Comparison of ENCODE assay signal across 22 cellular contexts in genomic region chr14:38718519-38718918, GRCh38.
DNase-seq lines count a peak whose midpoint lies in the region; ATAC-seq, FAIRE-seq and TF ChIP-seq lines count a peak whose summit lies in the region.
"Had no signal": no experiment of that assay in that cellular context is flagged by ENCODE, and none has a peak within 500 bp of the region (broad histone marks: within the 10 kb centered on the region; RNA-seq: fewer than 3 reads in every experiment).

No MANE protein-coding gene starts in this region.

- no peaks in the 10 kb centered on the region for H3K79me2 ChIP-seq in endothelial cell of umbilical vein (ENCODE audit: control insufficient read depth, insufficient read depth, low read length)

- H3K9me1 ChIP-seq in endothelial cell of umbilical vein (replicated peaks; ENCODE audit: control insufficient read depth, extremely low read depth, insufficient read depth, low read length): no peaks in the 10 kb centered on the region

- H3K36me3 ChIP-seq in endothelial cell of umbilical vein (ENCODE audit: control insufficient read depth in 2 of 2, extremely low read depth in 1 of 2, insufficient read depth in 2 of 2, low read length in 2 of 2): no peaks in the 10 kb centered on the region
- no peaks in the 10 kb centered on the region for H3K36me3 ChIP-seq in neutrophil
- H3K36me3 ChIP-seq: MG63 had no signal

- H3K27ac ChIP-seq in 22Rv1 (peak overlapping the region; percentile 70), endothelial cell of umbilical vein (ENCODE audit: insufficient read depth, low read depth, low read length) (no peak overlapping the region), neutrophil (peak overlapping the region; percentile 27)
- no peak overlapping the region for H3K27ac ChIP-seq in CD4-positive, alpha-beta T cell (ENCODE audit: low read depth, low read length)
- H3K27ac ChIP-seq: A549 had no signal

- H3K4me1 Mint-ChIP-seq in CD4-positive, alpha-beta T cell (ENCODE audit: low read depth): no peaks in the 10 kb centered on the region
- H3K4me1 Mint-ChIP-seq: CD14-positive monocyte had no signal

- H3K27ac Mint-ChIP-seq in CD4-positive, alpha-beta T cell: no peak overlapping the region
- H3K27ac Mint-ChIP-seq: B cell, CD14-positive monocyte, H9, HFFc6 had no signal

- no peak overlapping the region for H3K9ac ChIP-seq in endothelial cell of umbilical vein (replicated peaks; ENCODE audit: extremely low read depth, insufficient read depth, low read length)

- dilution Hi-C loops in endothelial cell of umbilical vein (cut with MboI; ENCODE audit: extremely low pct_ligation_motif_present, low sequenced_read_pairs): loop anchor here (25.0 kb wide), 1 partner anchor 144 kb away; no protein-coding TSS in a partner anchor

- CTCF ChIA-PET in endothelial cell of umbilical vein (lab: Charles Lee): interaction anchor here (0.6 to 11.9 kb wide), 4 partner anchors 10 to 1445 kb away, joined by 3 to 209 read pairs (median 85); no protein-coding TSS in a partner anchor
- CTCF ChIA-PET in CD4-positive, alpha-beta T cell (lab: Charles Lee): no interaction called here

- BruUV-seq in endothelial cell of umbilical vein (replicated peaks; lab: Mats Ljungman, UMichigan): no TSS peak

- H2AFZ ChIP-seq in endothelial cell of umbilical vein (ENCODE audit: low read depth, low read length): no peak overlapping the region

- H3K4me3 Mint-ChIP-seq in CD4-positive, alpha-beta T cell: no peak overlapping the region
- H3K4me3 Mint-ChIP-seq: B cell, CD14-positive monocyte, H9, HFFc6 had no signal

- H3K27me3 ChIP-seq in endothelial cell of umbilical vein (ENCODE audit: control insufficient read depth in 2 of 2, insufficient read depth in 2 of 2, low read length in 2 of 2) (no peaks in the 10 kb centered on the region), neutrophil (no peaks in the 10 kb centered on the region)
- H3K27me3 ChIP-seq in CD4-positive, alpha-beta T cell (ENCODE audit: control insufficient read depth, insufficient read depth, low read length): no peaks in the 10 kb centered on the region
- H3K27me3 ChIP-seq: MG63 had no signal

- no peak for FAIRE-seq in endothelial cell of umbilical vein (lab: Jason Lieb, UNC)
- FAIRE-seq: A549, GM12878 had no signal

- no peaks in the 10 kb centered on the region for H3K9me3 Mint-ChIP-seq in CD4-positive, alpha-beta T cell
- H3K9me3 Mint-ChIP-seq: H9, HFFc6 had no signal

- H3K4me1 ChIP-seq in endothelial cell of umbilical vein (ENCODE audit: control insufficient read depth, extremely low read depth, insufficient read depth, low read length): no peaks in the 10 kb centered on the region
- peaks cover 14 to 34% of the 10 kb centered on the region in 2 experiments for H3K4me1 ChIP-seq in neutrophil (ENCODE audit: control insufficient read depth in 1 of 2, insufficient read depth in 1 of 2, low read depth in 1 of 2, low read length in 1 of 2)
- H3K4me1 ChIP-seq: A549 had no signal

- peak; percentile 7 for DNase-seq in MV-4-11 (lab: John Stamatoyannopoulos, UW)
- peak; percentile 4 for DNase-seq in endothelial cell of umbilical vein (ENCODE audit: low read depth, low spot score)
- DNase-seq in NOMO-1 (lab: John Stamatoyannopoulos, UW; ENCODE audit: unreplicated experiment in 2 of 2): no peak
- DNase-seq in CD4-positive, alpha-beta T cell: no peak
- DNase-seq: DMS79; H9; HFFc6; MG63; NCI-H1048; NCI-H1436; NCI-H187 treated with DMSO at 0.1 percent for 48 hours; NCI-H510A; NK-92 treated with Interleukin-12 subunit alpha and Interleukin-12 subunit beta, amount 100 ng/mL, for 24 hours; SW 1271 had no signal

- H3K4me3 ChIP-seq in endothelial cell of umbilical vein (replicated peaks in 1 of 3; ENCODE audit: insufficient read depth in 1 of 3, low read depth in 1 of 3, low read length in 3 of 3): no peak overlapping the region
- no peak overlapping the region for H3K4me3 ChIP-seq in neutrophil (ENCODE audit: low read depth in 1 of 2, low read length in 1 of 2)
- H3K4me3 ChIP-seq: A549, GM12878, MG63 had no signal

- no peak for ATAC-seq in GM21723 (IDR thresholded peaks at IDR 0.05; ENCODE audit: unreplicated experiment)
- ATAC-seq in CD4-positive, alpha-beta T cell (ENCODE audit: poor library complexity): no peak
- ATAC-seq: A549, GM12878, Right ventricle myocardium inferior had no signal

- TF ChIP-seq POLR2A in endothelial cell of umbilical vein (IDR thresholded peaks at IDR 0.05; ENCODE audit: low read depth, low read length): no peak

- intact Hi-C loops in endothelial cell of umbilical vein (cut with micrococcal nuclease): no loop called here
- intact Hi-C loops in CD4-positive, alpha-beta T cell (cut with DNase I, micrococcal nuclease): no loop called here

- no peak overlapping the region for H3K4me2 ChIP-seq in endothelial cell of umbilical vein (ENCODE audit: insufficient read depth, low read length)
- H3K4me2 ChIP-seq: A549 had no signal

- POLR2A ChIA-PET in endothelial cell of umbilical vein (lab: Charles Lee): no interaction called here
- POLR2A ChIA-PET in CD4-positive, alpha-beta T cell (lab: Charles Lee): no interaction called here

- TF ChIP-seq CTCF in 22Rv1 (IDR thresholded peaks at IDR 0.05): no peak
- no peak for TF ChIP-seq CTCF in endothelial cell of umbilical vein (IDR thresholded peaks at IDR 0.05; ENCODE audit: extremely low read depth in 1 of 2, insufficient read depth in 1 of 2, low read depth in 1 of 2, low read length in 2 of 2)
- TF ChIP-seq CTCF in neutrophil (IDR thresholded peaks at IDR 0.05): no peak
- TF ChIP-seq CTCF in CD4-positive, alpha-beta T cell (IDR thresholded peaks at IDR 0.05): no peak

- no peaks in the 10 kb centered on the region for H4K20me1 ChIP-seq in endothelial cell of umbilical vein (replicated peaks; ENCODE audit: control insufficient read depth, extremely low read depth, insufficient read depth, low read length)

- H3K27me3 Mint-ChIP-seq in CD4-positive, alpha-beta T cell: no peaks in the 10 kb centered on the region
- H3K27me3 Mint-ChIP-seq: B cell had no signal

- H3K9me3 ChIP-seq in endothelial cell of umbilical vein (replicated peaks; ENCODE audit: control insufficient read depth, insufficient read depth, low read length): no peaks in the 10 kb centered on the region
- no peaks in the 10 kb centered on the region for H3K9me3 ChIP-seq in neutrophil
- H3K9me3 ChIP-seq in CD4-positive, alpha-beta T cell (ENCODE audit: control insufficient read depth, low read length): no peaks in the 10 kb centered on the region
- H3K9me3 ChIP-seq: A549, MG63 had no signal

- H3K36me3 Mint-ChIP-seq in CD4-positive, alpha-beta T cell (ENCODE audit: low read depth): no peaks in the 10 kb centered on the region
- H3K36me3 Mint-ChIP-seq: CD14-positive monocyte had no signal

TF ChIP-seq in endothelial cell of umbilical vein, 7 proteins besides CTCF, POLR2A, EP300 and RAD21:
- TF ChIP-seq FOS (IDR thresholded peaks at IDR 0.05; ENCODE audit: borderline replicate concordance, insufficient read depth, low read length): no peak
- TF ChIP-seq MYC (IDR thresholded peaks at IDR 0.05; ENCODE audit: low read depth, low read length): no peak
- TF ChIP-seq MAX (IDR thresholded peaks at IDR 0.05; ENCODE audit: insufficient read depth, insufficient read length): no peak
- no peak for TF ChIP-seq EZH2 (IDR thresholded peaks at IDR 0.05; ENCODE audit: borderline replicate concordance, low read depth, low read length, severe bottlenecking)
- TF ChIP-seq GATA2 (IDR thresholded peaks at IDR 0.05; ENCODE audit: insufficient read depth, insufficient read length, low read depth, low read length): no peak
- no peak for TF ChIP-seq JUN (IDR thresholded peaks at IDR 0.05; ENCODE audit: borderline replicate concordance, insufficient read depth, insufficient read length, low read depth)
- TF ChIP-seq POLR2AphosphoS5 (IDR thresholded peaks at IDR 0.05; ENCODE audit: insufficient read depth, low read depth, low read length): no peak
TF ChIP-seq in endothelial cell of umbilical vein: peak in this region for 0.

Comparison
In these comparisons a context has a peak if more than half of its experiments do, and no peak if none do; other contexts are left out.
1. H3K27ac ChIP-seq: peak in 22Rv1 (single experiment) and neutrophil (single experiment); none in endothelial cell of umbilical vein (single experiment) and CD4-positive, alpha-beta T cell (single experiment).
2. DNase-seq: peak in MV-4-11 (single experiment) and endothelial cell of umbilical vein (single experiment); none in NOMO-1 (0 of 2) and CD4-positive, alpha-beta T cell (0 of 10).